In the genomic region with DNA sequence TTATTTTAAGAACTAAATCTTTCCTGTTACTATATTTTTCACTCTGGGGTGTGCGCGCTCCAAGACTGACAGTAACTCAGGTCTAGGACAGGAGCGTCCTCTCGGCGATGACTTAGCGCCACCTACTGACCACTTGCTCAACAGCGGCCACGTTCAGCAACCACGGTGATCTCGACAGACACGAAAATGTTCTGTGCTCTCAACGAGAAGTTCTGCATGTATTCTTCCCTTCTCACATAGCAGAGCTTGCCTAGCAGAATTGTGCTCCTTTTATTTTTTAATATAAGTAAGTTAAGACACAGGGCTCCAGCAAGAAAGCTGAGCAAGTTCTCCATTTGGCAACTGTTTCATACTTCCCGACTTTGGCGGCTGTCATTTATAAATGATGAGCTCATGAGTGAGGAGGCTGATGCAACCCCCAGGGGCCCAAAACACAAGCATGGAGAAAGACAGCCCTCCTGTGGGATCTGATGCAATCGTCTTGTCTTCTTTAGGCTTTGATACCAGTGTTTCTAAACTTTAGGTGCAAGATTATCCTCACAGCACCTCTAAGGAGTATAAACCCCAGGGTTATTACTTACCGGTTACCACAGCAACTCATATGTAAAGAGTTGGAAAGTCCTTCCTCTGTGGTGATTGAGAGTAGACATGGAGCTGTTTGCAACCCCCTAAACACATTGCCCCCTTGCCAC, we compare ENCODE assay signal across 8 cellular contexts.
DNase-seq lines count a peak whose midpoint lies in the region; ATAC-seq, FAIRE-seq and TF ChIP-seq lines count a peak whose summit lies in the region.

No MANE protein-coding gene starts in this region.

- H3K4me3 ChIP-seq in WI38 (ENCODE audit: low read depth, low read length) = peak overlapping the region; percentile 38
- H3K4me3 ChIP-seq in bronchial epithelial cell (ENCODE audit: low read depth, low read length) = no peak overlapping the region
- H3K4me3 ChIP-seq in kidney epithelial cell (ENCODE audit: low read depth, low read length) = no peak overlapping the region

- peak; percentile 18 for FAIRE-seq in bronchial epithelial cell (lab: Jason Lieb, UNC)

- peak; percentile 97 for ATAC-seq in GM18907 (IDR thresholded peaks at IDR 0.05; ENCODE audit: unreplicated experiment)
- peak; percentile 95 for ATAC-seq in HG03108 (IDR thresholded peaks at IDR 0.05; ENCODE audit: unreplicated experiment)

- DNase-seq in AML-193 (lab: John Stamatoyannopoulos, UW) = peak; percentile 68 to 75
- peak; percentile 31 for DNase-seq in NCI-H2196 treated with DMSO at 0.1 percent for 48 hours (lab: John Stamatoyannopoulos, UW; ENCODE audit: unreplicated experiment)
- DNase-seq in bronchial epithelial cell (ENCODE audit: low read depth) = peak; percentile 64
- no peak for DNase-seq in kidney epithelial cell (ENCODE audit: low read depth)
- peak; percentile 70 to 81 for DNase-seq in stimulated activated CD4-positive, alpha-beta T cell treated with anti-CD3 and anti-CD28 coated beads, Interleukin-1b, Interleukin-23, amount 100 ng/mL, for 4 hours (ENCODE audit: low read depth in 2 of 2)

- no peaks in the 10 kb centered on the region for H3K27me3 ChIP-seq in bronchial epithelial cell (ENCODE audit: control insufficient read depth, insufficient read depth, low read length)
- H3K27me3 ChIP-seq in kidney epithelial cell (ENCODE audit: control insufficient read depth, insufficient read depth, low read length) = no peaks in the 10 kb centered on the region

- TF ChIP-seq CTCF in WI38 (IDR thresholded peaks at IDR 0.05; ENCODE audit: low read depth, low read length) (peak; percentile 76), bronchial epithelial cell (IDR thresholded peaks at IDR 0.05; ENCODE audit: insufficient read depth, low read length, severe bottlenecking) (peak; percentile 92), kidney epithelial cell (IDR thresholded peaks at IDR 0.05; ENCODE audit: insufficient read depth, low read length, poor library complexity, severe bottlenecking) (peak; percentile 93)

- H3K36me3 ChIP-seq in bronchial epithelial cell (ENCODE audit: control insufficient read depth, insufficient read depth, low read length) = no peaks in the 10 kb centered on the region
- no peaks in the 10 kb centered on the region for H3K36me3 ChIP-seq in kidney epithelial cell (ENCODE audit: control insufficient read depth, insufficient read depth, low read length)
